Comparison of ENCODE assay signal across 15 cellular contexts in genomic region chr1:58003059-58003458, GRCh38.
A peak's percentile ranks its signal among the peaks of the same experiment; 100 is the strongest.
DNase-seq lines count a peak whose midpoint lies in the region; FAIRE-seq and TF ChIP-seq lines count a peak whose summit lies in the region.
"Had no signal": no experiment of that assay in that cellular context is flagged by ENCODE, and none has a peak within 500 bp of the region (broad histone marks: within the 10 kb centered on the region; RNA-seq: fewer than 3 reads in every experiment).

No MANE protein-coding gene starts in this region.

- H3K9me3 ChIP-seq in H9 (ENCODE audit: control insufficient read depth, low read depth, low read length) (no peaks in the 10 kb centered on the region), Karpas-422 (ENCODE audit: low read length) (no peaks in the 10 kb centered on the region), H1 (ENCODE audit: insufficient read depth in 2 of 2, low read depth in 1 of 2, low read length in 1 of 2) (no peaks in the 10 kb centered on the region), neural progenitor cell (ENCODE audit: low read depth) (no peaks in the 10 kb centered on the region)
- H3K9me3 ChIP-seq: A549, BE2C, HAP-1 had no signal

- POLR2A ChIA-PET in H1 (lab: Charles Lee; ENCODE audit: partially characterized antibody), result no interaction called here

- H3K56ac ChIP-seq in H9 (ENCODE audit: insufficient read length, low read depth, low read length), result no peak overlapping the region
- no peak overlapping the region for H3K56ac ChIP-seq in H1 (replicated peaks; ENCODE audit: insufficient read length, low read depth, low read length)

- H2BK12ac ChIP-seq in H9 (ENCODE audit: insufficient read length, low read depth, low read length), result no peak overlapping the region
- H2BK12ac ChIP-seq in H1 (ENCODE audit: low read depth, low read length), result no peak overlapping the region

- H4K8ac ChIP-seq in H9 (replicated peaks; ENCODE audit: insufficient read length, low read depth, low read length) (no peak overlapping the region), H1 (ENCODE audit: extremely low read depth, insufficient read depth, low read length) (no peak overlapping the region)

- no peak for FAIRE-seq in H1 (lab: Jason Lieb, UNC)
- FAIRE-seq: A549, GM12878, GM18507, K562 had no signal

- H2BK20ac ChIP-seq in H9 (ENCODE audit: low read depth, low read length, poor library complexity, severe bottlenecking) (no peak overlapping the region), H1 (ENCODE audit: low read length) (no peak overlapping the region)

- H4K20me1 ChIP-seq in H9 (ENCODE audit: control insufficient read depth, insufficient read depth, insufficient read length) (no peaks in the 10 kb centered on the region), Karpas-422 (ENCODE audit: insufficient read depth, low read depth, low read length) (no peaks in the 10 kb centered on the region), H1 (replicated peaks in 1 of 2; ENCODE audit: control insufficient read depth in 1 of 2, insufficient read depth in 2 of 2, low read length in 2 of 2) (no peaks in the 10 kb centered on the region), neural progenitor cell (ENCODE audit: low read depth) (no peaks in the 10 kb centered on the region)

- no peak overlapping the region for H4K91ac ChIP-seq in H9 (ENCODE audit: insufficient read length, low read depth, low read length)
- H4K91ac ChIP-seq in H1 (replicated peaks; ENCODE audit: insufficient read length, low read length), result no peak overlapping the region

- H3K79me1 ChIP-seq in H9 (ENCODE audit: insufficient read depth, low read depth, low read length, poor library complexity, severe bottlenecking), result no peaks in the 10 kb centered on the region
- no peaks in the 10 kb centered on the region for H3K79me1 ChIP-seq in H1 (ENCODE audit: low read depth, low read length)

- H2BK15ac ChIP-seq in H9 (ENCODE audit: low read depth, low read length) (no peak overlapping the region), H1 (ENCODE audit: low read length) (no peak overlapping the region)

- no peaks in the 10 kb centered on the region for H3K9me3 Mint-ChIP-seq in H9
- H3K9me3 Mint-ChIP-seq in neural progenitor cell, result no peaks in the 10 kb centered on the region

- no peak overlapping the region for H4K5ac ChIP-seq in H9 (ENCODE audit: insufficient read length, low read depth, low read length)
- peak overlapping the region; percentile 30 for H4K5ac ChIP-seq in H1 (ENCODE audit: insufficient read length, low read depth, low read length)

- TF ChIP-seq RAD21 in H1 (IDR thresholded peaks at IDR 0.05 in 1 of 2, conservative IDR thresholded peaks at IDR 0.05 in 1 of 2; ENCODE audit: low read depth in 2 of 2, low read length in 2 of 2), result no peak

- H2AFZ ChIP-seq in H9 (ENCODE audit: low read length) (no peak overlapping the region), Karpas-422 (ENCODE audit: low read length) (no peak overlapping the region), H1 (ENCODE audit: low read length) (no peak overlapping the region), neural progenitor cell (replicated peaks) (no peak overlapping the region)

- H3K4me2 ChIP-seq in H9 (ENCODE audit: insufficient read depth, insufficient read length, low read length), result no peak overlapping the region
- H3K4me2 ChIP-seq in Karpas-422 (ENCODE audit: low read depth, low read length, poor library complexity, severe bottlenecking), result peak overlapping the region; percentile 28
- peak overlapping the region; percentile 15 to 27; a peak in 1 of 4 replicates for H3K4me2 ChIP-seq in H1 (ENCODE audit: insufficient read depth in 1 of 2, low read depth in 2 of 2, low read length in 2 of 2)
- H3K4me2 ChIP-seq in neural progenitor cell, result no peak overlapping the region
- H3K4me2 ChIP-seq: A549 had no signal

- peaks cover 25% of the 10 kb centered on the region; the same call in 1 of the 2 replicates for H3K4me1 ChIP-seq in H9 (ENCODE audit: insufficient read depth, low read length)
- H3K4me1 ChIP-seq in Karpas-422 (ENCODE audit: low read length), result peaks cover 38% of the 10 kb centered on the region
- peaks cover 2 to 36% (median 32%) of the 10 kb centered on the region in 4 experiments; a peak in 5 of 7 replicates for H3K4me1 ChIP-seq in H1 (replicated peaks in 1 of 4; ENCODE audit: control insufficient read depth in 3 of 4, insufficient read depth in 4 of 4, low read length in 3 of 4)
- H3K4me1 ChIP-seq in neural progenitor cell, result peaks cover 38% of the 10 kb centered on the region
- H3K4me1 ChIP-seq: A549, BE2C, HAP-1 had no signal

- H3K23me2 ChIP-seq in H9 (ENCODE audit: insufficient read length, low read depth, low read length, poor library complexity, severe bottlenecking), result no peaks in the 10 kb centered on the region
- no peaks in the 10 kb centered on the region; the same call in 1 of the 2 replicates for H3K23me2 ChIP-seq in H1 (ENCODE audit: low read depth, low read length)

- H2BK5ac ChIP-seq in H9 (ENCODE audit: insufficient read length, low read length) (no peak overlapping the region), H1 (ENCODE audit: low read depth, low read length) (no peak overlapping the region)

- no peaks in the 10 kb centered on the region for H3K27me3 ChIP-seq in H9 (ENCODE audit: insufficient read depth, low read length)
- no peaks in the 10 kb centered on the region for H3K27me3 ChIP-seq in Karpas-422 (ENCODE audit: low read length)
- no peaks in the 10 kb centered on the region for H3K27me3 ChIP-seq in H1 (replicated peaks in 1 of 4; ENCODE audit: control insufficient read depth in 3 of 4, extremely low read depth in 1 of 4, insufficient read depth in 3 of 4, low read length in 3 of 4)
- H3K27me3 ChIP-seq in neural progenitor cell, result no peaks in the 10 kb centered on the region
- H3K27me3 ChIP-seq: BE2C had no signal

- H3K36me3 Mint-ChIP-seq in H9 (ENCODE audit: insufficient read depth in 1 of 3, low read depth in 3 of 3), result no peaks in the 10 kb centered on the region; a peak in 1 of 7 replicates
- no peaks in the 10 kb centered on the region for H3K36me3 Mint-ChIP-seq in neural progenitor cell

- no peaks in the 10 kb centered on the region for H3K27me3 Mint-ChIP-seq in H9 (ENCODE audit: low read depth)
- H3K27me3 Mint-ChIP-seq in neural progenitor cell (ENCODE audit: insufficient read depth, low read depth), result peaks cover 2% of the 10 kb centered on the region

- no CpG with 5 or more reads among the region's 3 CpGs for WGBS in H9 (ENCODE audit: extremely low coverage, insufficient read length, low lambda C conversion rate)
- 6% methylated on average over 3 of the region's 3 CpGs; no CpG with 5 or more reads in 1 of the 2 experiments for WGBS in H1 (ENCODE audit: extremely low coverage in 1 of 2, insufficient coverage in 1 of 2, insufficient read length in 1 of 2, insufficient replicate concordance in 2 of 2, low coverage in 1 of 2, low lambda C conversion rate in 2 of 2, missing lambda C conversion rate in 1 of 2), 2 experiments

- no peak for TF ChIP-seq POLR2A in H1 (IDR thresholded peaks at IDR 0.05; ENCODE audit: control extremely low read depth in 1 of 2, low read depth in 2 of 2, low read length in 2 of 2)

- H3K23ac ChIP-seq in H9 (ENCODE audit: insufficient read length, low read depth, low read length) (no peak overlapping the region), H1 (ENCODE audit: insufficient read length) (no peak overlapping the region)

- CTCF ChIA-PET in H1 (lab: Charles Lee; ENCODE audit: partially characterized antibody), result interaction anchor here (1.8 to 2.8 kb wide), 2 partner anchors 10 to 145 kb away, joined by 3 to 12 read pairs; no protein-coding TSS in a partner anchor

- no peaks in the 10 kb centered on the region for H3K9me2 ChIP-seq in Karpas-422 (replicated peaks; ENCODE audit: insufficient read depth, low read length)

- H3K36me3 ChIP-seq in Karpas-422 (ENCODE audit: insufficient read depth, low read length) (no peaks in the 10 kb centered on the region), H1 (ENCODE audit: control insufficient read depth in 2 of 4, insufficient read depth in 4 of 4, low read length in 3 of 4) (no peaks in the 10 kb centered on the region), neural progenitor cell (no peaks in the 10 kb centered on the region)
- H3K36me3 ChIP-seq: BE2C, HAP-1 had no signal

- H3K27ac ChIP-seq in H9 (ENCODE audit: insufficient read length, low read depth, low read length) (peak overlapping the region; percentile 17), Karpas-422 (ENCODE audit: low read length) (no peak overlapping the region), H1 (ENCODE audit: low read depth, low read length) (no peak overlapping the region), neural progenitor cell (no peak overlapping the region)
- H3K27ac ChIP-seq: A549 had no signal

- TF ChIP-seq EP300 in H1 (IDR thresholded peaks at IDR 0.05; ENCODE audit: borderline replicate concordance in 1 of 2, low read depth in 2 of 2, low read length in 2 of 2), result no peak

- no peak overlapping the region for H3T11ph ChIP-seq in H9 (ENCODE audit: low read length)

- DNase-seq in H9, result no peak
- peak; percentile 77 for DNase-seq in Karpas-422
- DNase-seq in H1 (ENCODE audit: low read depth in 1 of 2, low spot score in 2 of 2), result no peak
- DNase-seq in neural progenitor cell (ENCODE audit: low spot score), result peak; percentile 28
- DNase-seq in kidney glomerular epithelial cell (lab: John Stamatoyannopoulos, UW), result no peak
- no peak for DNase-seq in UCSD-AML1 (lab: John Stamatoyannopoulos, UW; ENCODE audit: unreplicated experiment)
- DNase-seq in activated CD8-positive, alpha-beta memory T cell treated with anti-CD3 and anti-CD28 coated beads, Interleukin-2, amount 50 U/mL, for 4 hours, result no peak
- DNase-seq: BE2C, Calu3, DMS79 had no signal

- H3K79me2 ChIP-seq in H9 (ENCODE audit: insufficient read depth, low read length), result no peaks in the 10 kb centered on the region
- no peaks in the 10 kb centered on the region for H3K79me2 ChIP-seq in Karpas-422 (ENCODE audit: low read length)
- no peaks in the 10 kb centered on the region for H3K79me2 ChIP-seq in H1 (ENCODE audit: control insufficient read depth in 1 of 2, insufficient read depth in 2 of 2, low read length in 2 of 2)
- H3K79me2 ChIP-seq in neural progenitor cell (ENCODE audit: low read depth), result no peaks in the 10 kb centered on the region

- no peak overlapping the region for H3K4ac ChIP-seq in H9 (ENCODE audit: low read depth, low read length)
- H3K4ac ChIP-seq in H1 (replicated peaks; ENCODE audit: insufficient read length, low read depth, low read length), result no peak overlapping the region

- no peak overlapping the region for H3K9ac ChIP-seq in H9 (ENCODE audit: extremely low read depth, insufficient read length, low read length)
- H3K9ac ChIP-seq in Karpas-422 (ENCODE audit: low read length), result no peak overlapping the region
- H3K9ac ChIP-seq in H1 (replicated peaks in 1 of 4; ENCODE audit: extremely low read depth in 1 of 4, low read depth in 3 of 4, low read length in 3 of 4), result no peak overlapping the region
- H3K9ac ChIP-seq in neural progenitor cell, result no peak overlapping the region

- peaks cover 22% of the 10 kb centered on the region for H3F3A ChIP-seq in neural progenitor cell (ENCODE audit: low read depth)

- H3K27ac Mint-ChIP-seq in H9 (peak overlapping the region in 1 of 3 experiments; percentile 85; a peak in 2 of 7 replicates), neural progenitor cell (no peak overlapping the region)

- no peak for TF ChIP-seq CTCF in H9 (conservative IDR thresholded peaks at IDR 0.05)
- no peak for TF ChIP-seq CTCF in H1 (IDR thresholded peaks at IDR 0.05; ENCODE audit: control extremely low read depth in 1 of 3, insufficient read depth in 1 of 3, low read depth in 1 of 3, low read length in 3 of 3)
- TF ChIP-seq CTCF in neural progenitor cell (IDR thresholded peaks at IDR 0.05), result no peak

- no peak overlapping the region for H2BK120ac ChIP-seq in H9 (ENCODE audit: low read depth, low read length, poor library complexity, severe bottlenecking)
- H2BK120ac ChIP-seq in H1 (replicated peaks; ENCODE audit: low read depth, low read length), result no peak overlapping the region

- H3K14ac ChIP-seq in H9 (ENCODE audit: insufficient read depth, low read length), result no peak overlapping the region
- H3K14ac ChIP-seq in H1 (ENCODE audit: insufficient read length), result no peak overlapping the region

- H3K4me3 Mint-ChIP-seq in H9, result no peak overlapping the region
- no peak overlapping the region for H3K4me3 Mint-ChIP-seq in neural progenitor cell

- H3K4me3 ChIP-seq in Karpas-422 (ENCODE audit: low read length) (no peak overlapping the region; the same call in 1 of the 2 replicates), H1 (ENCODE audit: extremely low read depth in 1 of 4, insufficient read depth in 2 of 4, low read depth in 3 of 4, low read length in 4 of 4) (no peak overlapping the region), neural progenitor cell (no peak overlapping the region)
- H3K4me3 ChIP-seq: A549, GM12878, HAP-1, K562 had no signal

- H2AK5ac ChIP-seq in H9 (ENCODE audit: insufficient read length, low read length) (no peak overlapping the region), H1 (ENCODE audit: low read depth, low read length) (no peak overlapping the region)

- peaks cover 77 to 80% of the 10 kb centered on the region in 2 experiments for H3K4me1 Mint-ChIP-seq in H9
- peaks cover 20% of the 10 kb centered on the region for H3K4me1 Mint-ChIP-seq in neural progenitor cell

- H3K18ac ChIP-seq in H9 (ENCODE audit: insufficient read length, low read depth, low read length), result no peak overlapping the region
- no peak overlapping the region; the same call in 1 of the 2 replicates for H3K18ac ChIP-seq in H1 (ENCODE audit: extremely low read depth, low read length)

Comparison
In these comparisons a context has a peak if more than half of its experiments do, and no peak if none do; other contexts are left out.
1. DNase-seq: peak in Karpas-422 (single experiment) and neural progenitor cell (single experiment); none in H9 (single experiment), H1 (0 of 2), kidney glomerular epithelial cell (single experiment), UCSD-AML1 (single experiment) and activated CD8-positive, alpha-beta memory T cell treated with anti-CD3 and anti-CD28 coated beads, Interleukin-2, amount 50 U/mL, for 4 hours (single experiment).
2. H3K4me2 ChIP-seq: peak in Karpas-422 (single experiment) and H1 (2 of 2); none in H9 (single experiment) and neural progenitor cell (single experiment).